Comparison of ENCODE assay signal across 8 cellular contexts in genomic region chr7:129168219-129168991, GRCh38. TPM values are rescaled to one million over a fixed set of nuclear protein-coding genes. Genes with fewer than 3 reads are reported as not detected.
DNase-seq lines count a peak whose midpoint lies in the region; ATAC-seq and TF ChIP-seq lines count a peak whose summit lies in the region.

No MANE protein-coding gene starts in this region.

- peaks cover 3% of the 10 kb centered on the region for H3K36me3 Mint-ChIP-seq in T-helper 17 cell (ENCODE audit: low read depth)

- no peak for ATAC-seq in T-helper 17 cell
- ATAC-seq in foreskin keratinocyte, result peak; percentile 45

- no peak for TF ChIP-seq POLR2A in adrenal gland (IDR thresholded peaks at IDR 0.05)

- H2BK120ac ChIP-seq in trophoblast cell (ENCODE audit: insufficient read depth, low read length, poor library complexity), result no peak overlapping the region

- H4K8ac ChIP-seq in trophoblast cell (ENCODE audit: low read depth, low read length), result peak overlapping the region; percentile 2

- H3K18ac ChIP-seq in trophoblast cell (ENCODE audit: low read length), result no peak overlapping the region

- H3K27ac ChIP-seq in foreskin keratinocyte (no peak overlapping the region), trophoblast cell (ENCODE audit: low read depth, low read length) (no peak overlapping the region), adrenal gland (peak overlapping the region in 2 of 5 donors; percentile 76 to 81)

- H3K4me3 Mint-ChIP-seq in T-helper 17 cell, result peak overlapping the region; percentile 73

- TF ChIP-seq CTCF in foreskin keratinocyte (conservative IDR thresholded peaks at IDR 0.05), result no peak
- TF ChIP-seq CTCF in adrenal gland (IDR thresholded peaks at IDR 0.05), result no peak

- DNase-seq in G401 (ENCODE audit: low spot score) (peak; percentile 85), T-helper 17 cell (no peak), foreskin keratinocyte (peak in 1 of 2 donors; percentile 23), trophoblast cell (no peak), dedifferentiated amniotic fluid mesenchymal stem cell (ENCODE audit: extremely low spot score) (no peak), occipital lobe (lab: John Stamatoyannopoulos, UW) (no peak), SKM-1 (lab: John Stamatoyannopoulos, UW; ENCODE audit: unreplicated experiment) (no peak), adrenal gland (no peak)

- H3K4me3 ChIP-seq in trophoblast cell (ENCODE audit: low read depth, low read length) (no peak overlapping the region), adrenal gland (peak overlapping the region in 1 of 4 donors; percentile 49)

- H3K9me3 ChIP-seq in T-helper 17 cell (ENCODE audit: control insufficient read depth, low read length, poor library complexity, severe bottlenecking) (no peaks in the 10 kb centered on the region), trophoblast cell (ENCODE audit: insufficient read depth, low read depth, low read length) (peaks cover 2% of the 10 kb centered on the region), adrenal gland (replicated peaks in 1 of 3) (no peaks in the 10 kb centered on the region)

- no peak overlapping the region for H2AK5ac ChIP-seq in trophoblast cell (ENCODE audit: low read length)

- H3K79me2 ChIP-seq in trophoblast cell (ENCODE audit: control insufficient read depth, insufficient read depth, low read length, poor library complexity), result peaks cover 2% of the 10 kb centered on the region

- no peak overlapping the region for H3K4ac ChIP-seq in trophoblast cell (ENCODE audit: low read depth, low read length)

- H2AFZ ChIP-seq in trophoblast cell (ENCODE audit: insufficient read depth, low read length, poor library complexity), result no peak overlapping the region

- H3K14ac ChIP-seq in trophoblast cell (ENCODE audit: low read length), result no peak overlapping the region

- H3K36me3 ChIP-seq in trophoblast cell (ENCODE audit: control insufficient read depth in 1 of 2, insufficient read depth in 2 of 2, low read length in 2 of 2), result no peaks in the 10 kb centered on the region
- H3K36me3 ChIP-seq in adrenal gland (replicated peaks in 1 of 2), result no peaks in the 10 kb centered on the region

- peak overlapping the region; percentile 85 for H3K4me2 ChIP-seq in trophoblast cell (ENCODE audit: low read length)

- intact Hi-C loops in adrenal gland (cut with DNase I), result no loop called here

- H3K79me1 ChIP-seq in trophoblast cell (ENCODE audit: low read length), result peaks cover 3% of the 10 kb centered on the region

- H4K91ac ChIP-seq in trophoblast cell (ENCODE audit: low read depth, low read length), result peak overlapping the region; percentile 66

- H3K27me3 ChIP-seq in foreskin keratinocyte (peaks cover 2% of the 10 kb centered on the region), trophoblast cell (ENCODE audit: insufficient read depth, low read length) (no peaks in the 10 kb centered on the region), adrenal gland (no peaks in the 10 kb centered on the region)

- peaks cover 35% of the 10 kb centered on the region for H3K27me3 Mint-ChIP-seq in T-helper 17 cell

- H3K4me1 Mint-ChIP-seq in T-helper 17 cell, result peaks cover 8% of the 10 kb centered on the region

- H2BK12ac ChIP-seq in trophoblast cell (ENCODE audit: low read length), result no peak overlapping the region

- no peak overlapping the region for H3K23ac ChIP-seq in trophoblast cell (ENCODE audit: low read length)

- in situ Hi-C loops in G401 (cut with HindIII; ENCODE audit: low sequenced_read_pairs), result no loop called here

- no peak overlapping the region for H3K27ac Mint-ChIP-seq in T-helper 17 cell

- H3K4me1 ChIP-seq in foreskin keratinocyte, result peaks cover 11% of the 10 kb centered on the region
- peaks cover 5 to 10% of the 10 kb centered on the region in 2 experiments for H3K4me1 ChIP-seq in trophoblast cell (ENCODE audit: control insufficient read depth in 1 of 2, insufficient read depth in 2 of 2, low read length in 2 of 2)
- H3K4me1 ChIP-seq in adrenal gland (replicated peaks in 1 of 2), result peaks cover 0 to 7% of the 10 kb centered on the region in 2 donors

- H2BK5ac ChIP-seq in trophoblast cell (ENCODE audit: low read depth, low read length, poor library complexity), result no peak overlapping the region

- H4K12ac ChIP-seq in trophoblast cell (ENCODE audit: low read depth, low read length), result peak overlapping the region; percentile 74

- WGBS in trophoblast cell (ENCODE audit: extremely low coverage, insufficient coverage, insufficient read length), result no CpG with 5 or more reads among the region's 19 CpGs
- 51 to 56% (median 53%) methylated on average over 17 to 19 of the region's 19 CpGs for WGBS in adrenal gland, 4 donors

- H3K9ac ChIP-seq in trophoblast cell (ENCODE audit: low read length), result no peak overlapping the region

RNA-seq across cellular contexts. Expression of gene SMO, which starts 20.0 kb away (rescaled TPM):
- 51.1 and 51.8 TPM in 2 replicates for total RNA-seq in G401 (2014; rRNA removed; shearing (Covaris generic))
- total RNA-seq in T-helper 17 cell (not detected), foreskin keratinocyte (10.9 and 11.4 TPM in 2 replicates), occipital lobe (8.7 TPM), adrenal gland (10 to 100 TPM in 3 of 8 donors, 1 to 10 TPM in 5; 3.6 to 23.9 (median 9.4) TPM)
- polyA plus RNA-seq in foreskin keratinocyte (9.5 and 9.8 TPM in 2 replicates), adrenal gland (10 to 100 TPM in 1 of 3 donors, 1 to 10 TPM in 2; 2.5 to 12.9 (median 8.0) TPM)
- 18.5 and 18.9 TPM in 2 replicates for polyA plus RNA-seq in trophoblast cell (2013)

RNA-seq across cellular contexts. Expression of gene TSPAN33, which starts 23.9 kb away (rescaled TPM):
- total RNA-seq in G401 (2014; rRNA removed; shearing (Covaris generic)), result 35.8 and 40.2 TPM in 2 replicates
- 10 to 100 TPM in 1 of 2 donors, 1 to 10 TPM in 1; 3.8 to 68.8 TPM for total RNA-seq in T-helper 17 cell
- total RNA-seq in foreskin keratinocyte, result 1.4 and 4.5 TPM in 2 replicates
- polyA plus RNA-seq in foreskin keratinocyte, result 1.6 and 4.5 TPM in 2 replicates
- 2.3 and 2.6 TPM in 2 replicates for polyA plus RNA-seq in trophoblast cell (2013)
- total RNA-seq in occipital lobe, result 4.7 TPM
- 10 to 100 TPM in 6 of 8 donors, 1 to 10 TPM in 2; 5.5 to 20.0 (median 12.0) TPM for total RNA-seq in adrenal gland
- 1 to 10 TPM; 3.6 to 8.4 (median 6.5) TPM for polyA plus RNA-seq in adrenal gland

RNA-seq across cellular contexts. Expression of gene AHCYL2, which starts 56.4 kb away (rescaled TPM):
- total RNA-seq in G401 (2014; rRNA removed; shearing (Covaris generic)), result 57.0 and 74.0 TPM in 2 replicates
- total RNA-seq in T-helper 17 cell, result 10 to 100 TPM; 13.4 to 16.6 TPM
- 9.2 and 12.0 TPM in 2 replicates for total RNA-seq in foreskin keratinocyte
- 3.0 and 3.2 TPM in 2 replicates for polyA plus RNA-seq in foreskin keratinocyte
- 5.2 and 5.3 TPM in 2 replicates for polyA plus RNA-seq in trophoblast cell (2013)
- total RNA-seq in occipital lobe, result 22.8 TPM
- 10 to 100 TPM; 13.8 to 29.0 (median 23.2) TPM for total RNA-seq in adrenal gland
- 10 to 100 TPM in 1 of 3 donors, 1 to 10 TPM in 2; 6.6 to 20.3 (median 9.4) TPM for polyA plus RNA-seq in adrenal gland
